8 cellular contexts compared by ENCODE assay signal in the genomic region with DNA sequence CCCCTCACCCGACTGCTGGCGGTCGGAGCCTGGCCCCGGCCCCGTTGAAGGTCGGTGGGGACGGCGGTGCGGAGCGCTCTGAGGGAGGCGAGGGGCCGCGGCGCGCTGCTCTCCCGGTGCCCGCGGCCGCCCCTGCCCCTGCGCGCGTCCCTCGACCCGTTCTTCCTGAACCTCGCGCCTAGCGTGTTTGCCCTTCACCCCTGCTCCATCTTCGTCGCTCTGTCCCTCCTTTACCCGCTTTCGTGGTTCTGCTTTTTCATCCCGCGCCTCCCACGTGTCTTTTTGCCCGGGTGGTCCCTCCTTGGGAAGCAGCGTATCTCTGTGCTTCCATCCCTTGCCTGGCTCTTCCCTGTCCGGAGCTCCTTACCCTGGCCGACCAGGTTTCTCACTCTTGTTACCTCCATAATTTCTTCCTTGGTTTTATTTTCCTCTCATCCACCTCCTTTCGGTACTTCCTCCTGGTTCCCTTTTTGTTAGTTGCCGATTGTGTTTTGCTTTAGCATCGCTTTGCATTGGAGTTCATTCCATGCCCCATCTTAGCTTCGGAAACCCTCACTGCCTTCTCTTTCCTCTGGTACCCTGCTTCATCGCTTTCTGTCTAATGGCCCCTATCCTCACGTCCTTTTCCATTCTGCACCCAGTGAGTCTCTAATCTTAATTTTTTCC. TPM values are rescaled to one million over a fixed set of nuclear protein-coding genes. Genes with fewer than 3 reads are reported as not detected.
DNase-seq lines count a peak whose midpoint lies in the region; ATAC-seq, FAIRE-seq and TF ChIP-seq lines count a peak whose summit lies in the region.

No MANE protein-coding gene starts in this region.

- peaks cover 12% of the 10 kb centered on the region for H3K36me3 ChIP-seq in endodermal cell (ENCODE audit: control insufficient read depth, insufficient read depth, low read length)

- CTCF ChIA-PET in T-cell (lab: Charles Lee) = interaction anchor here (0.7 to 3.0 kb wide), 5 partner anchors 10 to 105 kb away, joined by 3 to 11 read pairs (median 4); no protein-coding TSS in a partner anchor

- no peaks in the 10 kb centered on the region for H3K27me3 ChIP-seq in HL-60 (ENCODE audit: insufficient read depth, poor library complexity, severe bottlenecking)
- no peaks in the 10 kb centered on the region for H3K27me3 ChIP-seq in endodermal cell (ENCODE audit: control insufficient read depth, insufficient read depth, low read length, poor library complexity, severe bottlenecking)

- ATAC-seq in T-cell (replicated peaks in 1 of 4) = peak; percentile 19 to 39 (median 29)

- peaks cover 4% of the 10 kb centered on the region for H3K36me3 Mint-ChIP-seq in T-cell
- peaks cover 14% of the 10 kb centered on the region for H3K36me3 Mint-ChIP-seq in endodermal cell (ENCODE audit: low read depth)

- no peak for FAIRE-seq in urothelium cell line (lab: Jason Lieb, UNC)

- H3K9ac ChIP-seq in endodermal cell (ENCODE audit: extremely low read depth, low read length, poor library complexity, severe bottlenecking) = peak overlapping the region; percentile 56

- H3K4me1 ChIP-seq in endodermal cell (ENCODE audit: control insufficient read depth, insufficient read depth, low read length) = no peaks in the 10 kb centered on the region

- H3K4me3 ChIP-seq in HL-60 (replicated peaks; ENCODE audit: insufficient read depth, low read length) = peak overlapping the region; percentile 96
- peak overlapping the region; percentile 93 for H3K4me3 ChIP-seq in endodermal cell (ENCODE audit: low read length)

- no peaks in the 10 kb centered on the region for H3K9me3 ChIP-seq in endodermal cell (ENCODE audit: control insufficient read depth, low read length)

- H3K27ac Mint-ChIP-seq in T-cell (peak overlapping the region; percentile 76 to 82), endodermal cell (peak overlapping the region; percentile 94)

- H3K27me3 Mint-ChIP-seq in T-cell = no peaks in the 10 kb centered on the region
- peaks cover 3% of the 10 kb centered on the region for H3K27me3 Mint-ChIP-seq in endodermal cell (ENCODE audit: insufficient read depth)

- POLR2A ChIA-PET in T-cell (lab: Charles Lee) = no interaction called here

- H3K4me1 Mint-ChIP-seq in T-cell (peaks cover 22 to 26% (median 23%) of the 10 kb centered on the region in 3 donors), endodermal cell (peaks cover 7% of the 10 kb centered on the region)

- no peaks in the 10 kb centered on the region for H3K9me3 Mint-ChIP-seq in T-cell
- no peaks in the 10 kb centered on the region for H3K9me3 Mint-ChIP-seq in endodermal cell

- 0% methylated on average over 12 to 44 of the region's 44 CpGs for WGBS in endodermal cell (ENCODE audit: insufficient coverage in 1 of 2, insufficient read length in 1 of 2), 2 experiments

- peak overlapping the region; percentile 87 to 96 (median 95) for H3K4me3 Mint-ChIP-seq in T-cell
- H3K4me3 Mint-ChIP-seq in endodermal cell = peak overlapping the region; percentile 89

- no peak for TF ChIP-seq CTCF in GM20000 (IDR thresholded peaks at IDR 0.05; ENCODE audit: extremely low read depth, missing control alignments)
- no peak for TF ChIP-seq CTCF in HL-60 (IDR thresholded peaks at IDR 0.05; ENCODE audit: insufficient read depth, low read length)
- TF ChIP-seq CTCF in endodermal cell (conservative IDR thresholded peaks at IDR 0.05) = no peak

- peak; percentile 72 for DNase-seq in DMS 273 (lab: John Stamatoyannopoulos, UW; ENCODE audit: unreplicated experiment)
- no peak for DNase-seq in DMS 273 treated with DMSO at 0.1 percent for 48 hours (lab: John Stamatoyannopoulos, UW)
- DNase-seq in GM20000 (ENCODE audit: low spot score) = peak; percentile 23
- peak in 1 of 2 experiments; percentile 54 for DNase-seq in HL-60 (ENCODE audit: low read depth in 1 of 2, low spot score in 1 of 2)
- DNase-seq in T-cell = peak in 14 of 34 experiments; percentile 1 to 19 (median 6)
- no peak for DNase-seq in endodermal cell
- DNase-seq in midbrain (lab: John Stamatoyannopoulos, UW) = peak; percentile 42
- DNase-seq in urothelium cell line (ENCODE audit: low spot score) = peak; percentile 3

- peak overlapping the region; percentile 73 for H3K27ac ChIP-seq in HL-60 (replicated peaks)
- H3K27ac ChIP-seq in endodermal cell (ENCODE audit: low read depth, low read length) = no peak overlapping the region

RNA-seq across cellular contexts. Expression of a gene that starts 0.7 kb away (rescaled TPM):
- total RNA-seq in T-cell = 1 to 10 TPM; 6.4 to 8.4 (median 7.6) TPM
- 10 to 100 TPM; 25.8 to 34.0 TPM for total RNA-seq in endodermal cell
- polyA plus RNA-seq in endodermal cell (2013, experiment 1 of 2) = 24.2 TPM
- 19.7 TPM for polyA plus RNA-seq in endodermal cell (2013, experiment 2 of 2)

Comparison
In these comparisons a context has a peak if more than half of its experiments do, and no peak if none do; other contexts are left out.
1. DNase-seq: peak in DMS 273 (single experiment), GM20000 (single experiment), midbrain (single experiment) and urothelium cell line (single experiment); none in DMS 273 treated with DMSO at 0.1 percent for 48 hours (single experiment) and endodermal cell (single experiment).